In genomic region chr17:2214887-2215615, GRCh38 we compare ENCODE assay signal across 8 cellular contexts.
DNase-seq lines count a peak whose midpoint lies in the region; ATAC-seq and TF ChIP-seq lines count a peak whose summit lies in the region.

No MANE protein-coding gene starts in this region.

- no peaks in the 10 kb centered on the region for H3K79me2 ChIP-seq in KMS-11 (ENCODE audit: insufficient read depth, low read depth)

- H2BK15ac ChIP-seq in mesenchymal stem cell (ENCODE audit: low read depth, poor library complexity, severe bottlenecking) = peak overlapping the region; percentile 46

- H3K36me3 ChIP-seq in KMS-11 (ENCODE audit: insufficient read depth) = no peaks in the 10 kb centered on the region
- peaks cover 2 to 10% of the 10 kb centered on the region in 2 experiments for H3K36me3 ChIP-seq in mesenchymal stem cell (ENCODE audit: control insufficient read depth in 1 of 2, insufficient read depth in 2 of 2, low read depth in 1 of 2, low read length in 2 of 2)

- H4K8ac ChIP-seq in mesenchymal stem cell (ENCODE audit: low read length) = peak overlapping the region; percentile 89

- no peak for ATAC-seq in HG02840 (IDR thresholded peaks at IDR 0.05; ENCODE audit: low FRiP score, unreplicated experiment)
- no peak for ATAC-seq in GM21526 (IDR thresholded peaks at IDR 0.05; ENCODE audit: low FRiP score, unreplicated experiment)

- DNase-seq in A172 (ENCODE audit: low spot score) = peak; percentile 41
- DNase-seq in cardiac fibroblast (ENCODE audit: low read depth in 2 of 2) = peak; percentile 70 to 75
- DNase-seq in mesenchymal stem cell = peak; percentile 93
- no peak for DNase-seq in NCI-H1930 (lab: John Stamatoyannopoulos, UW)
- DNase-seq in D341Med (ENCODE audit: low spot score) = no peak

- H4K91ac ChIP-seq in mesenchymal stem cell (ENCODE audit: low read length) = peak overlapping the region; percentile 92

- peak overlapping the region; percentile 72 to 83 for H2BK12ac ChIP-seq in mesenchymal stem cell (ENCODE audit: low read length in 2 of 2)

- H3K27me3 ChIP-seq in KMS-11 (ENCODE audit: insufficient read depth, low read depth) (no peaks in the 10 kb centered on the region), mesenchymal stem cell (ENCODE audit: control insufficient read depth in 1 of 2, insufficient read depth in 1 of 2, low read length in 2 of 2) (no peaks in the 10 kb centered on the region)

- H3K27ac ChIP-seq in KMS-11 (peak overlapping the region; percentile 90), mesenchymal stem cell (ENCODE audit: low read length, poor library complexity, severe bottlenecking) (peak overlapping the region; percentile 75)

- H4K20me1 ChIP-seq in KMS-11 (ENCODE audit: insufficient read depth) = no peaks in the 10 kb centered on the region

- H3K9ac ChIP-seq in KMS-11 (peak overlapping the region; percentile 56), mesenchymal stem cell (ENCODE audit: low read length) (peak overlapping the region; percentile 96)

- H2BK120ac ChIP-seq in mesenchymal stem cell (ENCODE audit: low read depth, low read length) = peak overlapping the region; percentile 92

- peak overlapping the region; percentile 14; the same call in 1 of the 2 replicates for H2AFZ ChIP-seq in KMS-11 (ENCODE audit: low read depth)
- no peak overlapping the region for H2AFZ ChIP-seq in mesenchymal stem cell (ENCODE audit: low read depth, low read length)

- 11% methylated on average over 6 of the region's 11 CpGs for WGBS in mesenchymal stem cell

- H2AK5ac ChIP-seq in mesenchymal stem cell (ENCODE audit: low read length, severe bottlenecking) = no peak overlapping the region

- peak overlapping the region; percentile 91 to 94 for H3K4ac ChIP-seq in mesenchymal stem cell (ENCODE audit: low read depth in 1 of 2, low read length in 2 of 2)

- H3K9me3 ChIP-seq in mesenchymal stem cell (ENCODE audit: control insufficient read depth, low read length) = no peaks in the 10 kb centered on the region

- H3K23ac ChIP-seq in mesenchymal stem cell (ENCODE audit: low read length in 2 of 2) = peak overlapping the region in 1 of 2 experiments; percentile 9

- peaks cover 85% of the 10 kb centered on the region for H3K4me1 ChIP-seq in KMS-11 (ENCODE audit: low read depth, poor library complexity, severe bottlenecking)
- H3K4me1 ChIP-seq in mesenchymal stem cell (ENCODE audit: control insufficient read depth, insufficient read depth, low read depth, low read length) = peaks cover 21% of the 10 kb centered on the region

- peak overlapping the region; percentile 84 for H3K4me2 ChIP-seq in KMS-11
- H3K4me2 ChIP-seq in mesenchymal stem cell (ENCODE audit: low read length, poor library complexity, severe bottlenecking) = peak overlapping the region; percentile 31

- TF ChIP-seq CTCF in KMS-11 (conservative IDR thresholded peaks at IDR 0.05; ENCODE audit: low read depth, low read length) (no peak), cardiac fibroblast (IDR thresholded peaks at IDR 0.05; ENCODE audit: low read depth, low read length) (no peak)

- H2BK5ac ChIP-seq in mesenchymal stem cell (ENCODE audit: low read depth, low read length, poor library complexity, severe bottlenecking) = peak overlapping the region; percentile 63

- H3K14ac ChIP-seq in mesenchymal stem cell (ENCODE audit: low read length in 2 of 2) = peak overlapping the region in 1 of 2 experiments; percentile 41

- H3K4me3 ChIP-seq in KMS-11 (IDR thresholded peaks at IDR 0.05; ENCODE audit: insufficient read depth, low read depth, low read length) (no peak overlapping the region), cardiac fibroblast (replicated peaks in 1 of 2; ENCODE audit: low read depth in 2 of 2, low read length in 2 of 2) (peak overlapping the region in 1 of 2 donors; percentile 36), mesenchymal stem cell (ENCODE audit: insufficient read depth in 1 of 2, low read depth in 1 of 2, low read length in 2 of 2) (peak overlapping the region in 1 of 2 experiments; percentile 68)

- peak overlapping the region; percentile 83 to 97 for H3K18ac ChIP-seq in mesenchymal stem cell (ENCODE audit: low read depth in 1 of 2, low read length in 2 of 2)

- H3K79me1 ChIP-seq in mesenchymal stem cell (replicated peaks; ENCODE audit: low read length, poor library complexity, severe bottlenecking) = peaks cover 17% of the 10 kb centered on the region

Comparison
In these comparisons a context has a peak if more than half of its experiments do, and no peak if none do; other contexts are left out.
1. DNase-seq: peak in A172 (single experiment), cardiac fibroblast (2 of 2) and mesenchymal stem cell (single experiment); none in NCI-H1930 (0 of 2) and D341Med (single experiment).